ENCODE assay signal across 1 cellular context in the genomic region with DNA sequence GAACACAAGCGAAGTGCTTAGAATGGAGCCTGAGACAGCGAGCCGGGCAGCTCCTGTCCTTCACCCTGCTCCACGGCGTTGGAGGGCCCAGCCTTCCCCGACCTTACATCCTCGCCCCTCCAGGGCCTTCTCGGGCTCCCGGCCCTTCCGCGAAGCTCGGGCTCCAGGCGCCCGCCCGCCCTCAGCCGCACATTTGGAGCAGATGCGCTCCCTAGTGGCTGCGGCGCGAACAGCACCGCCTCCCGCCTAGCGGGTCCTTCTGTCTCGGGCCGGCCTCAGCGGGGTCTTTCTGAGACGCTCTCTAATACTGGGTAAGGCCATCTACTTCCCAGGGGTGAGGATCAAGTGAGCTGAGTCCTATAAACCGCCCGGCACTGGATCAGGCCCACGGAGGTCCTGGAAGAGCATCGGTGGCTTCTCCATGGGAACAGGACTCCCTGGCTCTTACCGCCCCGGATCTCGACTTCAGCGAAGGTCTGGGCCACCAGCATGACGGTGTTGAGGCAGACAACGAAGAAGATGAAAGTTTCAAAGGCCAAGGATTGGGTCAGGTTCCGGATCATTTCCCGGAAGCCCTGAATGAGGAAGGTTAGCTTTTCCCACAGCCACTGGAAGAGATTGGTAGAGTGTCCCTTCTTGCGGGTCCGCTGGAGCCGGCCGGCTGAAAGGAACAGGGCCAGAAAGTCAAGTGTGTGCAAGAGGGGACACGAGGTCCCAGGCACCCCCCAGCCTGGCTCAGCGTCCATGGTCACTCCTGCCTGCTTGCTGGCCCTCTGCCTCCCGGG.
TF ChIP-seq lines count a peak whose summit lies in the region.

No MANE protein-coding gene starts in this region.

TF ChIP-seq in K562, 482 proteins besides CTCF, POLR2A, EP300 and RAD21 (continued from another document and continues in another):
- TF ChIP-seq, protein P1, sequence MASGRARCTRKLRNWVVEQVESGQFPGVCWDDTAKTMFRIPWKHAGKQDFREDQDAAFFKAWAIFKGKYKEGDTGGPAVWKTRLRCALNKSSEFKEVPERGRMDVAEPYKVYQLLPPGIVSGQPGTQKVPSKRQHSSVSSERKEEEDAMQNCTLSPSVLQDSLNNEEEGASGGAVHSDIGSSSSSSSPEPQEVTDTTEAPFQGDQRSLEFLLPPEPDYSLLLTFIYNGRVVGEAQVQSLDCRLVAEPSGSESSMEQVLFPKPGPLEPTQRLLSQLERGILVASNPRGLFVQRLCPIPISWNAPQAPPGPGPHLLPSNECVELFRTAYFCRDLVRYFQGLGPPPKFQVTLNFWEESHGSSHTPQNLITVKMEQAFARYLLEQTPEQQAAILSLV (tag; IDR thresholded peaks at IDR 0.05), result no peak
- TF ChIP-seq, protein P2, sequence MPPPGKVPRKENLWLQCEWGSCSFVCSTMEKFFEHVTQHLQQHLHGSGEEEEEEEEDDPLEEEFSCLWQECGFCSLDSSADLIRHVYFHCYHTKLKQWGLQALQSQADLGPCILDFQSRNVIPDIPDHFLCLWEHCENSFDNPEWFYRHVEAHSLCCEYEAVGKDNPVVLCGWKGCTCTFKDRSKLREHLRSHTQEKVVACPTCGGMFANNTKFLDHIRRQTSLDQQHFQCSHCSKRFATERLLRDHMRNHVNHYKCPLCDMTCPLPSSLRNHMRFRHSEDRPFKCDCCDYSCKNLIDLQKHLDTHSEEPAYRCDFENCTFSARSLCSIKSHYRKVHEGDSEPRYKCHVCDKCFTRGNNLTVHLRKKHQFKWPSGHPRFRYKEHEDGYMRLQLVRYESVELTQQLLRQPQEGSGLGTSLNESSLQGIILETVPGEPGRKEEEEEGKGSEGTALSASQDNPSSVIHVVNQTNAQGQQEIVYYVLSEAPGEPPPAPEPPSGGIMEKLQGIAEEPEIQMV (tag; conservative IDR thresholded peaks at IDR 0.05; ENCODE audit: low read depth), result no peak
- TF ChIP-seq ILK (tag; IDR thresholded peaks at IDR 0.05; ENCODE audit: borderline replicate concordance, low read depth), result no peak
- TF ChIP-seq SMAD3 (CRISPR knock-in tag; conservative IDR thresholded peaks at IDR 0.05), result no peak
- no peak for TF ChIP-seq ZNF436 (CRISPR knock-in tag; IDR thresholded peaks at IDR 0.05)
- TF ChIP-seq NCOR1 (IDR thresholded peaks at IDR 0.05), result no peak
- no peak for TF ChIP-seq BCL6 (CRISPR knock-in tag; IDR thresholded peaks at IDR 0.05)
- TF ChIP-seq ERF (CRISPR knock-in tag; IDR thresholded peaks at IDR 0.05), result no peak
- TF ChIP-seq, protein P3, sequence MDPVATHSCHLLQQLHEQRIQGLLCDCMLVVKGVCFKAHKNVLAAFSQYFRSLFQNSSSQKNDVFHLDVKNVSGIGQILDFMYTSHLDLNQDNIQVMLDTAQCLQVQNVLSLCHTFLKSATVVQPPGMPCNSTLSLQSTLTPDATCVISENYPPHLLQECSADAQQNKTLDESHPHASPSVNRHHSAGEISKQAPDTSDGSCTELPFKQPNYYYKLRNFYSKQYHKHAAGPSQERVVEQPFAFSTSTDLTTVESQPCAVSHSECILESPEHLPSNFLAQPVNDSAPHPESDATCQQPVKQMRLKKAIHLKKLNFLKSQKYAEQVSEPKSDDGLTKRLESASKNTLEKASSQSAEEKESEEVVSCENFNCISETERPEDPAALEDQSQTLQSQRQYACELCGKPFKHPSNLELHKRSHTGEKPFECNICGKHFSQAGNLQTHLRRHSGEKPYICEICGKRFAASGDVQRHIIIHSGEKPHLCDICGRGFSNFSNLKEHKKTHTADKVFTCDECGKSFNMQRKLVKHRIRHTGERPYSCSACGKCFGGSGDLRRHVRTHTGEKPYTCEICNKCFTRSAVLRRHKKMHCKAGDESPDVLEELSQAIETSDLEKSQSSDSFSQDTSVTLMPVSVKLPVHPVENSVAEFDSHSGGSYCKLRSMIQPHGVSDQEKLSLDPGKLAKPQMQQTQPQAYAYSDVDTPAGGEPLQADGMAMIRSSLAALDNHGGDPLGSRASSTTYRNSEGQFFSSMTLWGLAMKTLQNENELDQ (CRISPR knock-in tag; IDR thresholded peaks at IDR 0.05; ENCODE audit: borderline replicate concordance), result no peak
- TF ChIP-seq ZKSCAN1 (IDR thresholded peaks at IDR 0.05; ENCODE audit: low read depth, low read length), result no peak
- TF ChIP-seq HNRNPK (IDR thresholded peaks at IDR 0.05; ENCODE audit: low read depth, low read length, poor library complexity, severe bottlenecking), result no peak
- TF ChIP-seq, protein P4, sequence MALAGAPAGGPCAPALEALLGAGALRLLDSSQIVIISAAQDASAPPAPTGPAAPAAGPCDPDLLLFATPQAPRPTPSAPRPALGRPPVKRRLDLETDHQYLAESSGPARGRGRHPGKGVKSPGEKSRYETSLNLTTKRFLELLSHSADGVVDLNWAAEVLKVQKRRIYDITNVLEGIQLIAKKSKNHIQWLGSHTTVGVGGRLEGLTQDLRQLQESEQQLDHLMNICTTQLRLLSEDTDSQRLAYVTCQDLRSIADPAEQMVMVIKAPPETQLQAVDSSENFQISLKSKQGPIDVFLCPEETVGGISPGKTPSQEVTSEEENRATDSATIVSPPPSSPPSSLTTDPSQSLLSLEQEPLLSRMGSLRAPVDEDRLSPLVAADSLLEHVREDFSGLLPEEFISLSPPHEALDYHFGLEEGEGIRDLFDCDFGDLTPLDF (CRISPR knock-in tag; IDR thresholded peaks at IDR 0.05), result no peak
- no peak for TF ChIP-seq PRMT5 (CRISPR knock-in tag; IDR thresholded peaks at IDR 0.05)
- TF ChIP-seq MAFK (IDR thresholded peaks at IDR 0.05; ENCODE audit: low read length), result no peak
- TF ChIP-seq GABPB2 (CRISPR knock-in tag; conservative IDR thresholded peaks at IDR 0.05), result no peak
- TF ChIP-seq, protein P5, sequence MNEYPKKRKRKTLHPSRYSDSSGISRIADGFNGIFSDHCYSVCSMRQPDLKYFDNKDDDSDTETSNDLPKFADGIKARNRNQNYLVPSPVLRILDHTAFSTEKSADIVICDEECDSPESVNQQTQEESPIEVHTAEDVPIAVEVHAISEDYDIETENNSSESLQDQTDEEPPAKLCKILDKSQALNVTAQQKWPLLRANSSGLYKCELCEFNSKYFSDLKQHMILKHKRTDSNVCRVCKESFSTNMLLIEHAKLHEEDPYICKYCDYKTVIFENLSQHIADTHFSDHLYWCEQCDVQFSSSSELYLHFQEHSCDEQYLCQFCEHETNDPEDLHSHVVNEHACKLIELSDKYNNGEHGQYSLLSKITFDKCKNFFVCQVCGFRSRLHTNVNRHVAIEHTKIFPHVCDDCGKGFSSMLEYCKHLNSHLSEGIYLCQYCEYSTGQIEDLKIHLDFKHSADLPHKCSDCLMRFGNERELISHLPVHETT (CRISPR knock-in tag; conservative IDR thresholded peaks at IDR 0.05 in 1 of 2, IDR thresholded peaks at IDR 0.05 in 1 of 2), result no peak
- TF ChIP-seq ZNF41 (CRISPR knock-in tag; conservative IDR thresholded peaks at IDR 0.05), result no peak
- TF ChIP-seq FOSL1 (tag; conservative IDR thresholded peaks at IDR 0.05), result no peak
- TF ChIP-seq, protein P6, sequence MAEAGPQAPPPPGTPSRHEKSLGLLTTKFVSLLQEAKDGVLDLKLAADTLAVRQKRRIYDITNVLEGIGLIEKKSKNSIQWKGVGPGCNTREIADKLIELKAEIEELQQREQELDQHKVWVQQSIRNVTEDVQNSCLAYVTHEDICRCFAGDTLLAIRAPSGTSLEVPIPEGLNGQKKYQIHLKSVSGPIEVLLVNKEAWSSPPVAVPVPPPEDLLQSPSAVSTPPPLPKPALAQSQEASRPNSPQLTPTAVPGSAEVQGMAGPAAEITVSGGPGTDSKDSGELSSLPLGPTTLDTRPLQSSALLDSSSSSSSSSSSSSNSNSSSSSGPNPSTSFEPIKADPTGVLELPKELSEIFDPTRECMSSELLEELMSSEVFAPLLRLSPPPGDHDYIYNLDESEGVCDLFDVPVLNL (CRISPR knock-in tag; IDR thresholded peaks at IDR 0.05; ENCODE audit: low read depth), result no peak
- no peak for TF ChIP-seq ZNF174 (CRISPR knock-in tag; IDR thresholded peaks at IDR 0.05)
- no peak for TF ChIP-seq ZNF766 (CRISPR knock-in tag; conservative IDR thresholded peaks at IDR 0.05)
- TF ChIP-seq TCFL5 (CRISPR knock-in tag; conservative IDR thresholded peaks at IDR 0.05), result no peak
- TF ChIP-seq ZNF133 (CRISPR knock-in tag; IDR thresholded peaks at IDR 0.05), result no peak
- no peak for TF ChIP-seq HIVEP1 (CRISPR knock-in tag; IDR thresholded peaks at IDR 0.05)
- no peak for TF ChIP-seq TCF7L2 (IDR thresholded peaks at IDR 0.05; ENCODE audit: low read depth, low read length)
- TF ChIP-seq CXXC5 (CRISPR knock-in tag; IDR thresholded peaks at IDR 0.05), result peak; percentile 54; the same call in 1 of the 2 replicates
- no peak for TF ChIP-seq TGIF2 (CRISPR knock-in tag; IDR thresholded peaks at IDR 0.05)
- TF ChIP-seq, protein P7, sequence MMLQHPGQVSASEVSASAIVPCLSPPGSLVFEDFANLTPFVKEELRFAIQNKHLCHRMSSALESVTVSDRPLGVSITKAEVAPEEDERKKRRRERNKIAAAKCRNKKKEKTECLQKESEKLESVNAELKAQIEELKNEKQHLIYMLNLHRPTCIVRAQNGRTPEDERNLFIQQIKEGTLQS (IDR thresholded peaks at IDR 0.05), result no peak
- TF ChIP-seq, protein P7 (CRISPR knock-in tag; conservative IDR thresholded peaks at IDR 0.05), result no peak; the same call in 1 of the 2 replicates
- TF ChIP-seq HNRNPH1 (optimal IDR thresholded peaks at IDR 0.05; ENCODE audit: low read depth, low read length), result no peak
- TF ChIP-seq SOX6 (IDR thresholded peaks at IDR 0.05), result peak; percentile 17; the same call in 1 of the 2 replicates
- TF ChIP-seq POLR2AphosphoS2 (IDR thresholded peaks at IDR 0.05; ENCODE audit: low read length), result no peak
- no peak for TF ChIP-seq ZNF830 (CRISPR knock-in tag; IDR thresholded peaks at IDR 0.05)
- TF ChIP-seq C11orf30 (IDR thresholded peaks at IDR 0.05; ENCODE audit: low read depth), result no peak
- no peak for TF ChIP-seq HLTF (IDR thresholded peaks at IDR 0.05)
- TF ChIP-seq, protein P8, sequence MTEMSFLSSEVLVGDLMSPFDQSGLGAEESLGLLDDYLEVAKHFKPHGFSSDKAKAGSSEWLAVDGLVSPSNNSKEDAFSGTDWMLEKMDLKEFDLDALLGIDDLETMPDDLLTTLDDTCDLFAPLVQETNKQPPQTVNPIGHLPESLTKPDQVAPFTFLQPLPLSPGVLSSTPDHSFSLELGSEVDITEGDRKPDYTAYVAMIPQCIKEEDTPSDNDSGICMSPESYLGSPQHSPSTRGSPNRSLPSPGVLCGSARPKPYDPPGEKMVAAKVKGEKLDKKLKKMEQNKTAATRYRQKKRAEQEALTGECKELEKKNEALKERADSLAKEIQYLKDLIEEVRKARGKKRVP (CRISPR knock-in tag; IDR thresholded peaks at IDR 0.05), result no peak
- no peak for TF ChIP-seq HSF4 (CRISPR knock-in tag; IDR thresholded peaks at IDR 0.05; ENCODE audit: borderline replicate concordance)
- TF ChIP-seq, protein P9, sequence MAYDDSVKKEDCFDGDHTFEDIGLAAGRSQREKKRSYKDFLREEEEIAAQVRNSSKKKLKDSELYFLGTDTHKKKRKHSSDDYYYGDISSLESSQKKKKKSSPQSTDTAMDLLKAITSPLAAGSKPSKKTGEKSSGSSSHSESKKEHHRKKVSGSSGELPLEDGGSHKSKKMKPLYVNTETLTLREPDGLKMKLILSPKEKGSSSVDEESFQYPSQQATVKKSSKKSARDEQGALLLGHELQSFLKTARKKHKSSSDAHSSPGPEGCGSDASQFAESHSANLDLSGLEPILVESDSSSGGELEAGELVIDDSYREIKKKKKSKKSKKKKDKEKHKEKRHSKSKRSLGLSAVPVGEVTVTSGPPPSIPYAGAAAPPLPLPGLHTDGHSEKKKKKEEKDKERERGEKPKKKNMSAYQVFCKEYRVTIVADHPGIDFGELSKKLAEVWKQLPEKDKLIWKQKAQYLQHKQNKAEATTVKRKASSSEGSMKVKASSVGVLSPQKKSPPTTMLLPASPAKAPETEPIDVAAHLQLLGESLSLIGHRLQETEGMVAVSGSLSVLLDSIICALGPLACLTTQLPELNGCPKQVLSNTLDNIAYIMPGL (CRISPR knock-in tag; IDR thresholded peaks at IDR 0.05), result no peak
- TF ChIP-seq STAT5A (IDR thresholded peaks at IDR 0.05; ENCODE audit: borderline replicate concordance, low read length), result no peak
- no peak for TF ChIP-seq ZNF274 (IDR thresholded peaks at IDR 0.05; ENCODE audit: borderline replicate concordance, low read depth, low read length)
- TF ChIP-seq PTBP1 (IDR thresholded peaks at IDR 0.05; ENCODE audit: low read depth, low read length), result no peak
- TF ChIP-seq GTF2A2 (tag; IDR thresholded peaks at IDR 0.05), result no peak
- TF ChIP-seq ZZZ3 (IDR thresholded peaks at IDR 0.05), result no peak
- TF ChIP-seq SUPT5H (IDR thresholded peaks at IDR 0.05), result no peak
- TF ChIP-seq, protein P10, sequence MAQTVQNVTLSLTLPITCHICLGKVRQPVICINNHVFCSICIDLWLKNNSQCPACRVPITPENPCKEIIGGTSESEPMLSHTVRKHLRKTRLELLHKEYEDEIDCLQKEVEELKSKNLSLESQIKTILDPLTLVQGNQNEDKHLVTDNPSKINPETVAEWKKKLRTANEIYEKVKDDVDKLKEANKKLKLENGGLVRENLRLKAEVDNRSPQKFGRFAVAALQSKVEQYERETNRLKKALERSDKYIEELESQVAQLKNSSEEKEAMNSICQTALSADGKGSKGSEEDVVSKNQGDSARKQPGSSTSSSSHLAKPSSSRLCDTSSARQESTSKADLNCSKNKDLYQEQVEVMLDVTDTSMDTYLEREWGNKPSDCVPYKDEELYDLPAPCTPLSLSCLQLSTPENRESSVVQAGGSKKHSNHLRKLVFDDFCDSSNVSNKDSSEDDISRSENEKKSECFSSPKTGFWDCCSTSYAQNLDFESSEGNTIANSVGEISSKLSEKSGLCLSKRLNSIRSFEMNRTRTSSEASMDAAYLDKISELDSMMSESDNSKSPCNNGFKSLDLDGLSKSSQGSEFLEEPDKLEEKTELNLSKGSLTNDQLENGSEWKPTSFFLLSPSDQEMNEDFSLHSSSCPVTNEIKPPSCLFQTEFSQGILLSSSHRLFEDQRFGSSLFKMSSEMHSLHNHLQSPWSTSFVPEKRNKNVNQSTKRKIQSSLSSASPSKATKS (CRISPR knock-in tag; IDR thresholded peaks at IDR 0.05), result no peak
- TF ChIP-seq, protein P11, sequence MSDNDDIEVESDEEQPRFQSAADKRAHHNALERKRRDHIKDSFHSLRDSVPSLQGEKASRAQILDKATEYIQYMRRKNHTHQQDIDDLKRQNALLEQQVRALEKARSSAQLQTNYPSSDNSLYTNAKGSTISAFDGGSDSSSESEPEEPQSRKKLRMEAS (CRISPR knock-in tag; IDR thresholded peaks at IDR 0.05), result no peak; the same call in 1 of the 2 replicates
- TF ChIP-seq POU5F1 (IDR thresholded peaks at IDR 0.05; ENCODE audit: borderline replicate concordance, low read depth, low read length, partially characterized antibody), result no peak
- no peak for TF ChIP-seq ZNF347 (CRISPR knock-in tag; IDR thresholded peaks at IDR 0.05; ENCODE audit: low read depth)
- TF ChIP-seq HDGF (IDR thresholded peaks at IDR 0.05), result no peak
- TF ChIP-seq TBP (optimal IDR thresholded peaks at IDR 0.05; ENCODE audit: low read depth, low read length), result peak; percentile 27
- no peak for TF ChIP-seq NR2C1 (IDR thresholded peaks at IDR 0.05)
- no peak for TF ChIP-seq NR2C1 (tag; IDR thresholded peaks at IDR 0.05)
- no peak for TF ChIP-seq SMARCE1 (IDR thresholded peaks at IDR 0.05)
- no peak for TF ChIP-seq ZNF431 (CRISPR knock-in tag; IDR thresholded peaks at IDR 0.05)
- TF ChIP-seq BACH1 (tag; IDR thresholded peaks at IDR 0.05), result no peak
